ENCODE assay signal across 10 cellular contexts in genomic region chr17:45895969-45896793, GRCh38. TPM values are rescaled to one million over a fixed set of nuclear protein-coding genes. Genes with fewer than 3 reads are reported as not detected.
DNase-seq lines count a peak whose midpoint lies in the region; ATAC-seq, FAIRE-seq and TF ChIP-seq lines count a peak whose summit lies in the region.
"Had no signal": no experiment of that assay in that cellular context is flagged by ENCODE, and none has a peak within 500 bp of the region (broad histone marks: within the 10 kb centered on the region; RNA-seq: fewer than 3 reads in every experiment).

No MANE protein-coding gene starts in this region.

- CTCF ChIA-PET in activated CD8-positive, alpha-beta T cell treated with anti-CD3 and anti-CD28 coated beads, Interleukin-2, amount 10 ng/mL, durations not matched to agents 7 days and 5 days (lab: Charles Lee) = no interaction called here

- ATAC-seq in activated CD8-positive, alpha-beta T cell treated with anti-CD3 and anti-CD28 coated beads, Interleukin-2, amount 10 ng/mL, durations not matched to agents 7 days and 5 days = no peak

- H3K9me3 Mint-ChIP-seq in activated CD8-positive, alpha-beta T cell treated with anti-CD3 and anti-CD28 coated beads, Interleukin-2, amount 10 ng/mL, durations not matched to agents 7 days and 5 days (ENCODE audit: insufficient read depth) = no peaks in the 10 kb centered on the region

- no peak overlapping the region for H3K9ac ChIP-seq in kidney (ENCODE audit: low read length in 2 of 2)

- DNase-seq in activated CD8-positive, alpha-beta memory T cell treated with anti-CD3 and anti-CD28 coated beads for 24 hours = peak; percentile 64
- DNase-seq in activated CD8-positive, alpha-beta memory T cell treated with anti-CD3 and anti-CD28 coated beads, Interleukin-2, amount 50 U/mL, for 48 hours = no peak
- DNase-seq in activated CD8-positive, alpha-beta T cell treated with anti-CD3 and anti-CD28 coated beads, Interleukin-2, amount 10 ng/mL, durations not matched to agents 7 days and 5 days = no peak
- DNase-seq in kidney (no peak), substantia nigra (lab: John Stamatoyannopoulos, UW) (peak in 18 of 49 donors; percentile 28 to 64 (median 54)), DMS114 treated with DMSO at 0.1 percent for 48 hours (lab: John Stamatoyannopoulos, UW; ENCODE audit: unreplicated experiment) (no peak), frontal cortex (ENCODE audit: low spot score in 2 of 2) (no peak)
- DNase-seq in activated CD4-positive, CD25-positive, alpha-beta regulatory T cell (lab: John Stamatoyannopoulos, UW) = no peak
- DNase-seq: DND-41, transverse colon had no signal

- H3K36me3 ChIP-seq in kidney (ENCODE audit: control insufficient read depth in 1 of 2, insufficient read depth in 2 of 2, low read length in 2 of 2) = no peaks in the 10 kb centered on the region
- H3K36me3 ChIP-seq: transverse colon had no signal

- no peak for TF ChIP-seq CTCF in kidney (IDR thresholded peaks at IDR 0.05; ENCODE audit: borderline replicate concordance, extremely low read depth, insufficient read depth)

- peak overlapping the region; percentile 55 to 75 for H3K4me3 ChIP-seq in kidney (ENCODE audit: low read length in 2 of 2)

- FAIRE-seq in kidney (lab: Jason Lieb, UNC) (no peak), frontal cortex (lab: Jason Lieb, UNC) (no peak)

- H3K4me1 ChIP-seq in kidney (ENCODE audit: control insufficient read depth in 1 of 2, insufficient read depth in 1 of 2, low read depth in 1 of 2, low read length in 2 of 2) = peaks cover 0 to 14% of the 10 kb centered on the region in 2 donors

- H3K27ac ChIP-seq in kidney (ENCODE audit: low read depth in 2 of 2, low read length in 2 of 2) (no peak overlapping the region), substantia nigra (ENCODE audit: low read depth, low read length, poor library complexity, severe bottlenecking) (peak overlapping the region; percentile 98)
- H3K27ac ChIP-seq: transverse colon had no signal

- no peak overlapping the region for H3K27ac Mint-ChIP-seq in activated CD8-positive, alpha-beta T cell treated with anti-CD3 and anti-CD28 coated beads, Interleukin-2, amount 10 ng/mL, durations not matched to agents 7 days and 5 days

- POLR2A ChIA-PET in activated CD8-positive, alpha-beta T cell treated with anti-CD3 and anti-CD28 coated beads, Interleukin-2, amount 10 ng/mL, durations not matched to agents 7 days and 5 days (lab: Charles Lee) = no interaction called here

- peaks cover 66% of the 10 kb centered on the region for H3K27me3 Mint-ChIP-seq in activated CD8-positive, alpha-beta T cell treated with anti-CD3 and anti-CD28 coated beads, Interleukin-2, amount 10 ng/mL, durations not matched to agents 7 days and 5 days (ENCODE audit: low read depth)

- peaks cover 17% of the 10 kb centered on the region for H3K4me1 Mint-ChIP-seq in activated CD8-positive, alpha-beta T cell treated with anti-CD3 and anti-CD28 coated beads, Interleukin-2, amount 10 ng/mL, durations not matched to agents 7 days and 5 days (ENCODE audit: low read depth)

- peak overlapping the region; percentile 49 for H3K4me3 Mint-ChIP-seq in activated CD8-positive, alpha-beta T cell treated with anti-CD3 and anti-CD28 coated beads, Interleukin-2, amount 10 ng/mL, durations not matched to agents 7 days and 5 days

- no peaks in the 10 kb centered on the region for H3K36me3 Mint-ChIP-seq in activated CD8-positive, alpha-beta T cell treated with anti-CD3 and anti-CD28 coated beads, Interleukin-2, amount 10 ng/mL, durations not matched to agents 7 days and 5 days (ENCODE audit: low read depth)

- no peaks in the 10 kb centered on the region for H3K9me3 ChIP-seq in kidney (ENCODE audit: control insufficient read depth in 1 of 2, low read length in 2 of 2)
- H3K9me3 ChIP-seq: transverse colon had no signal

- intact Hi-C loops in kidney (cut with DNase I) = no loop called here

RNA-seq across cellular contexts. Expression of gene MAPT, which starts 1.8 kb away (rescaled TPM):
- total RNA-seq in activated CD8-positive, alpha-beta T cell treated with anti-CD3 and anti-CD28 coated beads, Interleukin-2, amount 10 ng/mL, durations not matched to agents 7 days and 5 days = under 1 TPM in 1 of 2 experiments, not detected in 1; 0.11 TPM
- total RNA-seq in kidney (2.9 TPM), frontal cortex (76.6 TPM)
- 15.4 TPM for polyA plus RNA-seq in kidney (ENCODE audit: insufficient read depth, low read depth, low replicate concordance)

RNA-seq across cellular contexts. Expression of gene SPPL2C, which starts 51.5 kb away (rescaled TPM):
- total RNA-seq in activated CD8-positive, alpha-beta T cell treated with anti-CD3 and anti-CD28 coated beads, Interleukin-2, amount 10 ng/mL, durations not matched to agents 7 days and 5 days = not detected
- total RNA-seq in kidney (not detected), frontal cortex (not detected)
- polyA plus RNA-seq in kidney (ENCODE audit: insufficient read depth, low read depth, low replicate concordance) = not detected
- total RNA-seq: transverse colon had no signal

Comparison
In these comparisons a context has a peak if more than half of its experiments do, and no peak if none do; other contexts are left out.
1. RNA of gene MAPT, which starts 1.8 kb away (total RNA-seq): 76.6 TPM in frontal cortex (single experiment); 2.9 TPM in kidney (single experiment) and 0.11 TPM in activated CD8-positive, alpha-beta T cell treated with anti-CD3 and anti-CD28 coated beads, Interleukin-2, amount 10 ng/mL, durations not matched to agents 7 days and 5 days; every median in the first group is over 10 times any median in the second.